Comparison of ENCODE assay signal across 2 cellular contexts in the genomic region with DNA sequence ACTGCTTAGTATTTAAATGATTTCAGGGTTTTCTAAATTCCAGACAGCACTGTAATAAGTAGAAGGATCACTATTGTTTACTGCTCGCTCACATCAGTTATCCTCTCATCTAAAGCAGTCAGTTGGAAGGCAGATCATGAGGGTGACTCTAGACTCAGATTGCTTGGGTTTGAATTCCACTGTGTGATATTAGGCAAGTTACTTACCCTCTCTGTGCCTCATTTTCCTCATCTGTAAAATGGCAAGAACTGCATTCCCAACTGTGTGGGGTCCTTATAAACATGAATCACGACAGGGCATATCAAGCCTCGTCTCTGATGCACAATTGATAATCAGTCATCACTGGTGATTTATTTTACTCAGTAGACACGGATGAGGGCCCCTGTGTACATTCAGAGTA.
A peak's percentile ranks its signal among the peaks of the same experiment; 100 is the strongest.
TF ChIP-seq lines count a peak whose summit lies in the region.

No MANE protein-coding gene starts in this region.

TF ChIP-seq in HepG2, 621 proteins besides CTCF, POLR2A, EP300 and RAD21:
- peak; percentile 47; the same call in 1 of the 2 replicates for TF ChIP-seq ZNF768 (CRISPR knock-in tag; IDR thresholded peaks at IDR 0.05)
- TF ChIP-seq SMARCE1 (IDR thresholded peaks at IDR 0.05; ENCODE audit: borderline replicate concordance): no peak
- TF ChIP-seq SRSF1 (optimal IDR thresholded peaks at IDR 0.05; ENCODE audit: low read depth, low read length): no peak
- TF ChIP-seq HMG20B (CRISPR knock-in tag; conservative IDR thresholded peaks at IDR 0.05): no peak
- TF ChIP-seq, protein P1, sequence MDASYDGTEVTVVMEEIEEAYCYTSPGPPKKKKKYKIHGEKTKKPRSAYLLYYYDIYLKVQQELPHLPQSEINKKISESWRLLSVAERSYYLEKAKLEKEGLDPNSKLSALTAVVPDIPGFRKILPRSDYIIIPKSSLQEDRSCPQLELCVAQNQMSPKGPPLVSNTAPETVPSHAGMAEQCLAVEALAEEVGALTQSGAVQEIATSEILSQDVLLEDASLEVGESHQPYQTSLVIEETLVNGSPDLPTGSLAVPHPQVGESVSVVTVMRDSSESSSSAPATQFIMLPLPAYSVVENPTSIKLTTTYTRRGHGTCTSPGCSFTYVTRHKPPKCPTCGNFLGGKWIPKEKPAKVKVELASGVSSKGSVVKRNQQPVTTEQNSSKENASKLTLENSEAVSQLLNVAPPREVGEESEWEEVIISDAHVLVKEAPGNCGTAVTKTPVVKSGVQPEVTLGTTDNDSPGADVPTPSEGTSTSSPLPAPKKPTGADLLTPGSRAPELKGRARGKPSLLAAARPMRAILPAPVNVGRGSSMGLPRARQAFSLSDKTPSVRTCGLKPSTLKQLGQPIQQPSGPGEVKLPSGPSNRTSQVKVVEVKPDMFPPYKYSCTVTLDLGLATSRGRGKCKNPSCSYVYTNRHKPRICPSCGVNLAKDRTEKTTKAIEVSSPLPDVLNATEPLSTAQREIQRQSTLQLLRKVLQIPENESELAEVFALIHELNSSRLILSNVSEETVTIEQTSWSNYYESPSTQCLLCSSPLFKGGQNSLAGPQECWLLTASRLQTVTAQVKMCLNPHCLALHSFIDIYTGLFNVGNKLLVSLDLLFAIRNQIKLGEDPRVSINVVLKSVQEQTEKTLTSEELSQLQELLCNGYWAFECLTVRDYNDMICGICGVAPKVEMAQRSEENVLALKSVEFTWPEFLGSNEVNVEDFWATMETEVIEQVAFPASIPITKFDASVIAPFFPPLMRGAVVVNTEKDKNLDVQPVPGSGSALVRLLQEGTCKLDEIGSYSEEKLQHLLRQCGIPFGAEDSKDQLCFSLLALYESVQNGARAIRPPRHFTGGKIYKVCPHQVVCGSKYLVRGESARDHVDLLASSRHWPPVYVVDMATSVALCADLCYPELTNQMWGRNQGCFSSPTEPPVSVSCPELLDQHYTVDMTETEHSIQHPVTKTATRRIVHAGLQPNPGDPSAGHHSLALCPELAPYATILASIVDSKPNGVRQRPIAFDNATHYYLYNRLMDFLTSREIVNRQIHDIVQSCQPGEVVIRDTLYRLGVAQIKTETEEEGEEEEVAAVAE (CRISPR knock-in tag; IDR thresholded peaks at IDR 0.05; ENCODE audit: borderline replicate concordance): no peak

TF ChIP-seq in GM12891, 5 proteins besides CTCF, POLR2A, EP300 and RAD21:
- no peak for TF ChIP-seq PAX5 (IDR thresholded peaks at IDR 0.05; ENCODE audit: insufficient read depth, low read length, severe bottlenecking)
- TF ChIP-seq TAF1 (IDR thresholded peaks at IDR 0.05; ENCODE audit: low read depth, low read length): no peak
- TF ChIP-seq SPI1 (IDR thresholded peaks at IDR 0.05; ENCODE audit: low read depth, low read length): no peak
- no peak for TF ChIP-seq POU2F2 (IDR thresholded peaks at IDR 0.05; ENCODE audit: low read depth, low read length)
- TF ChIP-seq POLR2AphosphoS5 (IDR thresholded peaks at IDR 0.05; ENCODE audit: low read depth, low read length): no peak
